Comparison of ENCODE assay signal across 13 cellular contexts in genomic region chr14:61452452-61452851, GRCh38.
DNase-seq lines count a peak whose midpoint lies in the region; ATAC-seq and TF ChIP-seq lines count a peak whose summit lies in the region.
"Had no signal": no experiment of that assay in that cellular context is flagged by ENCODE, and none has a peak within 500 bp of the region (broad histone marks: within the 10 kb centered on the region; RNA-seq: fewer than 3 reads in every experiment).

No MANE protein-coding gene starts in this region.

- peaks cover 88% of the 10 kb centered on the region for H3K4me1 Mint-ChIP-seq in T-helper 2 cell treated with Interferon-gamma antibody and Interleukin-4, amounts not matched to agents 5 μg/mL and 100 μg/mL, for 36 hours (ENCODE audit: low read depth)
- H3K4me1 Mint-ChIP-seq in activated T-helper 1 cell treated with anti-CD3 and anti-CD28 coated beads, Interleukin-12 subunit alpha, Interleukin-12 subunit beta, Interleukin-2, Interleukin-4 antibody, amounts not matched to agents 30 ng/mL and 10 ng/mL and 1 ng/mL, durations not matched to agents 14 hours and 24 hours and 36 hours (ENCODE audit: low read depth): peaks cover 96% of the 10 kb centered on the region
- H3K4me1 Mint-ChIP-seq in natural killer cell treated with Interleukin-12 subunit alpha and Interleukin-12 subunit beta and Interleukin-15 and Interleukin-18, amount 100 ng/mL, for 72 hours (ENCODE audit: low read depth in 2 of 2): peaks cover 87 to 89% of the 10 kb centered on the region in 2 donors
- H3K4me1 Mint-ChIP-seq: brain had no signal

- intact Hi-C loops in activated T-helper 1 cell treated with anti-CD3 and anti-CD28 coated beads, Interleukin-12 subunit alpha, Interleukin-12 subunit beta, Interleukin-2, Interleukin-4 antibody, amounts not matched to agents 30 ng/mL and 10 ng/mL and 1 ng/mL, durations not matched to agents 14 hours and 24 hours and 36 hours (cut with micrococcal nuclease): loop anchor here (1.0 to 10.0 kb wide), 10 partner anchors 8 to 468 kb away; partner anchors contain the start of genes SLC38A6 and TRMT5

- H3K27ac Mint-ChIP-seq in T-helper 2 cell treated with Interferon-gamma antibody and Interleukin-4, amounts not matched to agents 5 μg/mL and 100 μg/mL, for 36 hours: peak overlapping the region; percentile 94
- H3K27ac Mint-ChIP-seq in activated T-helper 1 cell treated with anti-CD3 and anti-CD28 coated beads, Interleukin-12 subunit alpha, Interleukin-12 subunit beta, Interleukin-2, Interleukin-4 antibody, amounts not matched to agents 30 ng/mL and 10 ng/mL and 1 ng/mL, durations not matched to agents 14 hours and 24 hours and 36 hours: peak overlapping the region; percentile 92
- H3K27ac Mint-ChIP-seq in natural killer cell treated with Interleukin-12 subunit alpha and Interleukin-12 subunit beta and Interleukin-15 and Interleukin-18, amount 100 ng/mL, for 72 hours: peak overlapping the region; percentile 88 to 94
- H3K27ac Mint-ChIP-seq: activated B cell treated with CpG ODN at 0.5 μM for 24 hours had no signal

- DNase-seq in GM10266 (ENCODE audit: extremely low spot score) (peak; percentile 12), NCI-H1694 (lab: John Stamatoyannopoulos, UW) (no peak), NCI-H526 treated with DMSO at 0.1 percent for 48 hours (lab: John Stamatoyannopoulos, UW) (no peak), epidermal melanocyte (ENCODE audit: insufficient read length, low spot score) (no peak)
- peak; percentile 76 for DNase-seq in T-helper 2 cell treated with Interferon-gamma antibody and Interleukin-4, amounts not matched to agents 5 μg/mL and 100 μg/mL, for 36 hours (ENCODE audit: low spot score)
- peak; percentile 72 for DNase-seq in activated T-helper 1 cell treated with anti-CD3 and anti-CD28 coated beads, Interleukin-12 subunit alpha, Interleukin-12 subunit beta, Interleukin-2, Interleukin-4 antibody, amounts not matched to agents 30 ng/mL and 10 ng/mL and 1 ng/mL, durations not matched to agents 14 hours and 24 hours and 36 hours (ENCODE audit: low spot score)
- peak; percentile 83 for DNase-seq in natural killer cell treated with Interleukin-12 subunit alpha and Interleukin-12 subunit beta and Interleukin-15 and Interleukin-18, amount 100 ng/mL, for 72 hours (ENCODE audit: low spot score)
- DNase-seq: activated B cell treated with CpG ODN at 0.5 μM for 24 hours, NCI-H1092, NCI-H524, nucleus accumbens had no signal

- H3K9me3 Mint-ChIP-seq in T-helper 2 cell treated with Interferon-gamma antibody and Interleukin-4, amounts not matched to agents 5 μg/mL and 100 μg/mL, for 36 hours: peaks cover 5% of the 10 kb centered on the region
- H3K9me3 Mint-ChIP-seq in activated T-helper 1 cell treated with anti-CD3 and anti-CD28 coated beads, Interleukin-12 subunit alpha, Interleukin-12 subunit beta, Interleukin-2, Interleukin-4 antibody, amounts not matched to agents 30 ng/mL and 10 ng/mL and 1 ng/mL, durations not matched to agents 14 hours and 24 hours and 36 hours: no peaks in the 10 kb centered on the region
- H3K9me3 Mint-ChIP-seq in natural killer cell treated with Interleukin-12 subunit alpha and Interleukin-12 subunit beta and Interleukin-15 and Interleukin-18, amount 100 ng/mL, for 72 hours: no peaks in the 10 kb centered on the region
- H3K9me3 Mint-ChIP-seq: activated B cell treated with CpG ODN at 0.5 μM for 24 hours, brain had no signal

- TF ChIP-seq CTCF in GM10266 (IDR thresholded peaks at IDR 0.05; ENCODE audit: control insufficient read depth, insufficient read depth, low read depth, missing control alignments): no peak

- peak; percentile 95 to 97 for ATAC-seq in natural killer cell treated with Interleukin-12 subunit alpha and Interleukin-12 subunit beta and Interleukin-15 and Interleukin-18, amount 100 ng/mL, for 72 hours
- no peak for ATAC-seq in GM21786 (IDR thresholded peaks at IDR 0.05; ENCODE audit: unreplicated experiment)

- peak overlapping the region; percentile 85 for H3K4me3 Mint-ChIP-seq in T-helper 2 cell treated with Interferon-gamma antibody and Interleukin-4, amounts not matched to agents 5 μg/mL and 100 μg/mL, for 36 hours
- peak overlapping the region; percentile 53 for H3K4me3 Mint-ChIP-seq in activated T-helper 1 cell treated with anti-CD3 and anti-CD28 coated beads, Interleukin-12 subunit alpha, Interleukin-12 subunit beta, Interleukin-2, Interleukin-4 antibody, amounts not matched to agents 30 ng/mL and 10 ng/mL and 1 ng/mL, durations not matched to agents 14 hours and 24 hours and 36 hours
- peak overlapping the region; percentile 72 for H3K4me3 Mint-ChIP-seq in natural killer cell treated with Interleukin-12 subunit alpha and Interleukin-12 subunit beta and Interleukin-15 and Interleukin-18, amount 100 ng/mL, for 72 hours
- H3K4me3 Mint-ChIP-seq: activated B cell treated with CpG ODN at 0.5 μM for 24 hours, brain had no signal

- H3K27me3 Mint-ChIP-seq in T-helper 2 cell treated with Interferon-gamma antibody and Interleukin-4, amounts not matched to agents 5 μg/mL and 100 μg/mL, for 36 hours (ENCODE audit: low read depth): no peaks in the 10 kb centered on the region
- no peaks in the 10 kb centered on the region for H3K27me3 Mint-ChIP-seq in activated T-helper 1 cell treated with anti-CD3 and anti-CD28 coated beads, Interleukin-12 subunit alpha, Interleukin-12 subunit beta, Interleukin-2, Interleukin-4 antibody, amounts not matched to agents 30 ng/mL and 10 ng/mL and 1 ng/mL, durations not matched to agents 14 hours and 24 hours and 36 hours (ENCODE audit: insufficient read depth)
- no peaks in the 10 kb centered on the region for H3K27me3 Mint-ChIP-seq in natural killer cell treated with Interleukin-12 subunit alpha and Interleukin-12 subunit beta and Interleukin-15 and Interleukin-18, amount 100 ng/mL, for 72 hours
- H3K27me3 Mint-ChIP-seq: activated B cell treated with CpG ODN at 0.5 μM for 24 hours had no signal

- peaks cover 90% of the 10 kb centered on the region for H3K36me3 Mint-ChIP-seq in T-helper 2 cell treated with Interferon-gamma antibody and Interleukin-4, amounts not matched to agents 5 μg/mL and 100 μg/mL, for 36 hours (ENCODE audit: low read depth)
- peaks cover 66% of the 10 kb centered on the region for H3K36me3 Mint-ChIP-seq in activated T-helper 1 cell treated with anti-CD3 and anti-CD28 coated beads, Interleukin-12 subunit alpha, Interleukin-12 subunit beta, Interleukin-2, Interleukin-4 antibody, amounts not matched to agents 30 ng/mL and 10 ng/mL and 1 ng/mL, durations not matched to agents 14 hours and 24 hours and 36 hours (ENCODE audit: low read depth)
- H3K36me3 Mint-ChIP-seq in natural killer cell treated with Interleukin-12 subunit alpha and Interleukin-12 subunit beta and Interleukin-15 and Interleukin-18, amount 100 ng/mL, for 72 hours: peaks cover 49% of the 10 kb centered on the region
- H3K36me3 Mint-ChIP-seq: brain had no signal

Comparison
In these comparisons a context has a peak if more than half of its experiments do, and no peak if none do; other contexts are left out.
1. DNase-seq: peak in GM10266 (single experiment), T-helper 2 cell treated with Interferon-gamma antibody and Interleukin-4, amounts not matched to agents 5 μg/mL and 100 μg/mL, for 36 hours (single experiment), activated T-helper 1 cell treated with anti-CD3 and anti-CD28 coated beads, Interleukin-12 subunit alpha, Interleukin-12 subunit beta, Interleukin-2, Interleukin-4 antibody, amounts not matched to agents 30 ng/mL and 10 ng/mL and 1 ng/mL, durations not matched to agents 14 hours and 24 hours and 36 hours (single experiment) and natural killer cell treated with Interleukin-12 subunit alpha and Interleukin-12 subunit beta and Interleukin-15 and Interleukin-18, amount 100 ng/mL, for 72 hours (single experiment); none in NCI-H1694 (single experiment), NCI-H526 treated with DMSO at 0.1 percent for 48 hours (single experiment) and epidermal melanocyte (single experiment).
2. Peak in every context shown above with its lines, with median percentiles within 50 percentile points of each other: H3K27ac Mint-ChIP-seq and H3K4me3 Mint-ChIP-seq.